In genomic region chr2:3481736-3482362, GRCh38 we compare ENCODE assay signal across 20 cellular contexts.
"Had no signal": no experiment of that assay in that cellular context is flagged by ENCODE, and none has a peak within 500 bp of the region (broad histone marks: within the 10 kb centered on the region; RNA-seq: fewer than 3 reads in every experiment).

No MANE protein-coding gene starts in this region.

- H3K9me3 Mint-ChIP-seq: activated CD4-positive, alpha-beta memory T cell treated with anti-CD3 and anti-CD28 coated beads for 36 hours; activated naive CD4-positive, alpha-beta T cell treated with anti-CD3 and anti-CD28 coated beads, Interleukin-2, amount 10 ng/mL, durations not matched to agents 7 days and 5 days; activated naive CD8-positive, alpha-beta T cell treated with anti-CD3 and anti-CD28 coated beads, Interleukin-2, amount 50 U/mL, for 24 hours; activated T-cell treated with anti-CD3 and anti-CD28 coated beads, Interleukin-2, amount 50 U/mL, for 72 hours; naive B cell; T-cell; T-helper 2 cell treated with Interferon-gamma antibody and Interleukin-4, amounts not matched to agents 5 μg/mL and 100 μg/mL, for 36 hours had no signal

- H3K27ac ChIP-seq: epithelial cell of prostate, lower lobe of right lung, neural progenitor cell, prostate gland, suprapubic skin, tibial nerve had no signal

- H3K4me1 Mint-ChIP-seq: activated naive CD4-positive, alpha-beta T cell treated with anti-CD3 and anti-CD28 coated beads, Interleukin-2, amount 10 ng/mL, durations not matched to agents 7 days and 5 days had no signal

- H3K27me3 ChIP-seq: gastroesophageal sphincter, neural progenitor cell, stomach, suprapubic skin, tibial nerve had no signal

- H3K36me3 ChIP-seq: neural progenitor cell, prostate gland had no signal

- H3K27ac Mint-ChIP-seq: activated CD4-positive, alpha-beta memory T cell treated with anti-CD3 and anti-CD28 coated beads for 36 hours; activated naive CD4-positive, alpha-beta T cell treated with anti-CD3 and anti-CD28 coated beads, Interleukin-2, amount 10 ng/mL, durations not matched to agents 7 days and 5 days; activated T-cell treated with anti-CD3 and anti-CD28 coated beads, Interleukin-2, amount 50 U/mL, for 72 hours; neural progenitor cell; T-cell; T-helper 2 cell treated with Interferon-gamma antibody and Interleukin-4, amounts not matched to agents 5 μg/mL and 100 μg/mL, for 36 hours had no signal

- H3K4me2 ChIP-seq: neural progenitor cell had no signal

- H3K4me3 Mint-ChIP-seq: activated CD4-positive, alpha-beta memory T cell treated with anti-CD3 and anti-CD28 coated beads for 36 hours; activated naive CD4-positive, alpha-beta T cell treated with anti-CD3 and anti-CD28 coated beads, Interleukin-2, amount 10 ng/mL, durations not matched to agents 7 days and 5 days; activated naive CD8-positive, alpha-beta T cell treated with anti-CD3 and anti-CD28 coated beads, Interleukin-2, amount 50 U/mL, for 24 hours; activated T-cell treated with anti-CD3 and anti-CD28 coated beads, Interleukin-2, amount 50 U/mL, for 72 hours; naive B cell; neural progenitor cell; T-helper 2 cell treated with Interferon-gamma antibody and Interleukin-4, amounts not matched to agents 5 μg/mL and 100 μg/mL, for 36 hours had no signal

- H3K4me1 ChIP-seq: lower lobe of right lung, stomach had no signal

- H3K4me3 ChIP-seq: gastroesophageal sphincter, neural progenitor cell, prostate gland, stomach, suprapubic skin, tibial nerve had no signal

- DNase-seq: activated CD4-positive, alpha-beta memory T cell treated with anti-CD3 and anti-CD28 coated beads for 36 hours; activated CD4-positive, alpha-beta T cell treated with anti-CD3 and anti-CD28 coated beads for 1 hour; activated effector memory CD4-positive, alpha-beta T cell treated with Interleukin-2 at 50 U/mL for 16 hours; activated naive CD4-positive, alpha-beta T cell treated with anti-CD3 and anti-CD28 coated beads, Interleukin-2, amount 10 ng/mL, durations not matched to agents 7 days and 5 days; activated naive CD8-positive, alpha-beta T cell treated with anti-CD3 and anti-CD28 coated beads, Interleukin-2, amount 50 U/mL, for 24 hours; activated T-cell treated with anti-CD3 and anti-CD28 coated beads, Interleukin-2, amount 50 U/mL, for 72 hours; lower lobe of right lung; mesendoderm; naive B cell; stimulated activated CD4-positive, alpha-beta T cell treated with anti-CD3 and anti-CD28 coated beads, Interleukin-12 subunit alpha, Interleukin-12 subunit beta, amount 100 ng/mL, for 4 hours; stimulated activated CD4-positive, alpha-beta T cell treated with anti-CD3 and anti-CD28 coated beads, Interleukin-4, amount 100 ng/mL, for 4 hours; stomach; T-cell had no signal

- H3K27me3 Mint-ChIP-seq: activated CD4-positive, alpha-beta memory T cell treated with anti-CD3 and anti-CD28 coated beads for 36 hours; activated naive CD4-positive, alpha-beta T cell treated with anti-CD3 and anti-CD28 coated beads, Interleukin-2, amount 10 ng/mL, durations not matched to agents 7 days and 5 days; activated naive CD8-positive, alpha-beta T cell treated with anti-CD3 and anti-CD28 coated beads, Interleukin-2, amount 50 U/mL, for 24 hours; naive B cell; T-cell had no signal

- ATAC-seq: activated naive CD8-positive, alpha-beta T cell treated with anti-CD3 and anti-CD28 coated beads, Interleukin-2, amount 50 U/mL, for 24 hours; gastroesophageal sphincter; lower lobe of right lung; T-cell had no signal

- H3K9me3 ChIP-seq: gastroesophageal sphincter, lower lobe of right lung, prostate gland, stomach, suprapubic skin, tibial nerve had no signal

- H3K9ac ChIP-seq: neural progenitor cell had no signal
